ENCODE assay signal across 22 cellular contexts in the genomic region with DNA sequence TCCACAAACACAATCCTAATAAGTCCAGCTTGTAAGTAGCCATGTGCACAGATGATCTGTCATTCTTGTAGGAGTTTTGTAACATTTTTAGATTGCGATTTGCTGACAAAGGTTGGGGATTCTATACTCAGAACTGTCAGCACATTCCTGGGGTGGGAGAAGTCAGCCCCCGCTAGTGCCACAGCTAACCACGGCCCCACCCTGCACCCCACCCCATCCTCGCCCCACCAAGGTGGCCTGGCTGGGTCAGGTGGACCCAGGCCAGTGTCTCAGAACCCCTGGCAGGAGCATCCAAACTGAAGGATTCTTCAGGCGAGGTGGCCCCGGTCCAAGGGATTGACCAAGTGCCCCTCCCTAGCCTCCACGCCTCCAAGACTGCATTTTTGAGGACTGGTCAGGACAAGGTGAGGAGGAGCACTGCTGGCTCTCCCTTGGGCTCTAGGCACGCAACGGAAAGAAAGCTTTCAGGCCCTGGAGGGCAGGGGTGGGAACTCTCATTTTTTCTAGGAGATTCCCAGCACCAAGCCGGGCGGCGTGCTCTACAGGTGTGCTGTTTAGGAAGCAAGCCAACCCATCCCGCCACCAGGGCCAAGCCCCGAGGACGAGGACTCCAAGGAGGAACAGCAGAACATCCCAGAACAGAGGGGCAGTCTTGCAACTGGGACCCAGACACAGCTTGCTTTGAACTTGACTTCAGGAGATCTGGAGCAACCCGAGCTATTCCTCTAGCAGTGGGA.
"Had no signal": no experiment of that assay in that cellular context is flagged by ENCODE, and none has a peak within 500 bp of the region (broad histone marks: within the 10 kb centered on the region; RNA-seq: fewer than 3 reads in every experiment).

No MANE protein-coding gene starts in this region.

- H3K36me3 ChIP-seq: cardiac muscle cell, colonic mucosa, left ventricle myocardium inferior, pancreas, prostate gland, transverse colon, uterus had no signal

- H3K27me3 ChIP-seq: cardiac muscle cell, colonic mucosa, pancreas, transverse colon, uterus had no signal

- H3K9me3 ChIP-seq: colonic mucosa, left ventricle myocardium inferior, pancreas, prostate gland, transverse colon, uterus had no signal

- ATAC-seq: activated CD4-positive, alpha-beta T cell treated with anti-CD3 and anti-CD28 coated beads for 36 hours; naive thymus-derived CD4-positive, alpha-beta T cell; pancreas had no signal

- H3K4me3 ChIP-seq: cardiac muscle cell, colonic mucosa, left ventricle myocardium inferior, pancreas, prostate gland, transverse colon, uterus had no signal

- H3K27ac ChIP-seq: cardiac muscle cell, colonic mucosa, left ventricle myocardium inferior, pancreas, prostate gland, transverse colon, uterus had no signal

- H3K4me1 ChIP-seq: colonic mucosa, left ventricle myocardium inferior, pancreas, prostate gland, transverse colon, uterus had no signal

- DNase-seq: activated CD4-positive, alpha-beta T cell treated with anti-CD3 and anti-CD28 coated beads for 36 hours; activated CD4-positive, alpha-beta T cell treated with anti-CD3 and anti-CD28 coated beads, Interleukin-2, amount 50 U/mL, for 48 hours; activated CD4-positive, CD25-positive, alpha-beta regulatory T cell; activated CD8-positive, alpha-beta memory T cell treated with anti-CD3 and anti-CD28 coated beads for 24 hours; activated effector memory CD4-positive, alpha-beta T cell treated with Interleukin-2 at 50 U/mL for 16 hours; activated naive CD4-positive, alpha-beta T cell treated with Interleukin-2 at 50 U/mL for 16 hours; anterior cingulate cortex; cerebellar nuclear complex; colonic mucosa; effector CD8-positive, alpha-beta T cell; foreskin fibroblast; left ventricle myocardium inferior; midbrain; naive thymus-derived CD4-positive, alpha-beta T cell; nucleus accumbens; pancreas; stimulated activated naive CD4-positive, alpha-beta T cell treated with Interleukin-2 at 50 U/mL for 16 hours; T-helper 1 cell; transverse colon; uterus had no signal
